Comparison of ENCODE assay signal across 22 cellular contexts in the genomic region with DNA sequence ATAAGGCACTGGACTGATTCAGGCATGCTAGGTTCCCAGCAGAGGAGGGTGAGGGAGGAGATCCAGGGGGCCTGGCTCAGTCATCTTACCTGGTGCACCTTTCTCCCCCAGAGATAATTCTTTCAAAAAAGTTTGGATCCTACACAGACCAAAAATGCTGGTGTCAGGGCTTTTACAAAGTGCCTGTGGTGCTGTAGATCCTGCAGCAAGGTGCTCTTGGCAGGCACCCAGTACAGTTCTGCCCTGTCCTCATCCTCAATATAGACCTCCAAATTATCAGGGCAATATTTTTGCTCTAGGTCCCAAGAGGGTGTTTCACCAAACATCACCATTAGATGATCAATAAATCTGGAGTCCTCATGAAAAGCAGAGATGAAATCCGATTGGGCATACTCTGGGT.
A peak's percentile ranks its signal among the peaks of the same experiment; 100 is the strongest.
DNase-seq lines count a peak whose midpoint lies in the region; ATAC-seq and TF ChIP-seq lines count a peak whose summit lies in the region.
"Had no signal": no experiment of that assay in that cellular context is flagged by ENCODE, and none has a peak within 500 bp of the region (broad histone marks: within the 10 kb centered on the region; RNA-seq: fewer than 3 reads in every experiment).

No MANE protein-coding gene starts in this region.

- H2AK5ac ChIP-seq in IMR-90 (ENCODE audit: low read depth, low read length) (peak overlapping the region; percentile 15; the same call in 1 of the 2 replicates), neuronal stem cell (ENCODE audit: low read depth, low read length) (no peak overlapping the region)

- H3K9me2 ChIP-seq in GM23248 (ENCODE audit: insufficient read depth) = no peaks in the 10 kb centered on the region

- no peak overlapping the region for H2AK9ac ChIP-seq in IMR-90 (replicated peaks; ENCODE audit: low read depth, low read length, poor library complexity)

- BruUV-seq in IMR-90 (replicated peaks; lab: Mats Ljungman, UMichigan) = no TSS peak

- H4K8ac ChIP-seq in IMR-90 (ENCODE audit: low read depth in 2 of 2, low read length in 2 of 2) = peak overlapping the region; percentile 44 to 92; a peak in 2 of 4 replicates
- H4K8ac ChIP-seq in neuronal stem cell (ENCODE audit: low read depth, low read length) = peak overlapping the region; percentile 26

- DNase-seq in IMR-90 (no peak), RPMI8226 (peak; percentile 91), neuronal stem cell (ENCODE audit: low spot score) (no peak), left cardiac atrium (no peak), GM23248 (no peak)
- DNase-seq in activated naive CD4-positive, alpha-beta T cell treated with Interleukin-2 at 50 U/mL for 16 hours = no peak
- DNase-seq: 8988T; ACHN; BE2C; C1 segment of cervical spinal cord; CD4-positive, alpha-beta memory T cell; CD4-positive, CD25-positive, alpha-beta regulatory T cell; CD8-positive, alpha-beta memory T cell; COR-L47; DMS153; DMS53; DMS79; DND-41; EL; GDM1 had no signal

- no peak overlapping the region for H2BK12ac ChIP-seq in neuronal stem cell (ENCODE audit: low read length)

- H3K79me2 ChIP-seq in GM23248 (ENCODE audit: insufficient read depth) = no peaks in the 10 kb centered on the region

- no peaks in the 10 kb centered on the region for H3K27me3 ChIP-seq in IMR-90 (ENCODE audit: control insufficient read depth, insufficient read depth, low read length)
- H3K27me3 ChIP-seq in neuronal stem cell (ENCODE audit: control insufficient read depth in 3 of 3, insufficient read depth in 3 of 3, low read depth in 1 of 3, low read length in 3 of 3) = no peaks in the 10 kb centered on the region
- H3K27me3 ChIP-seq in GM23248 (replicated peaks; ENCODE audit: insufficient read depth) = no peaks in the 10 kb centered on the region
- H3K27me3 ChIP-seq: BE2C, BLaER1 had no signal

- H4K5ac ChIP-seq in IMR-90 (ENCODE audit: low read depth, low read length) = peak overlapping the region; percentile 73

- peak overlapping the region; percentile 96 for H2BK20ac ChIP-seq in IMR-90 (ENCODE audit: low read depth, low read length)

- POLR2A ChIA-PET in IMR-90 (lab: Charles Lee; ENCODE audit: unreplicated experiment) = no interaction called here

- peaks cover 4% of the 10 kb centered on the region; the same call in 1 of the 2 replicates for H3K9me3 ChIP-seq in IMR-90 (ENCODE audit: control insufficient read depth, insufficient read depth, low read length)
- peaks cover 2 to 25% of the 10 kb centered on the region in 2 donors for H3K9me3 ChIP-seq in neuronal stem cell (replicated peaks in 1 of 2; ENCODE audit: control insufficient read depth in 2 of 2, insufficient read depth in 1 of 2, low read depth in 1 of 2, low read length in 2 of 2)
- no peaks in the 10 kb centered on the region for H3K9me3 ChIP-seq in GM23248 (ENCODE audit: low read depth)
- H3K9me3 ChIP-seq: BE2C had no signal

- peak overlapping the region; percentile 96 for H3K4ac ChIP-seq in IMR-90 (ENCODE audit: low read depth, low read length)
- no peak overlapping the region for H3K4ac ChIP-seq in neuronal stem cell (ENCODE audit: low read length)

- peak overlapping the region; percentile 64; the same call in 1 of the 2 replicates for H3K14ac ChIP-seq in IMR-90 (replicated peaks; ENCODE audit: low read depth, low read length)
- H3K14ac ChIP-seq in neuronal stem cell (ENCODE audit: low read length) = no peak overlapping the region

- H2BK15ac ChIP-seq in IMR-90 (ENCODE audit: low read depth, low read length) = peak overlapping the region; percentile 99; the same call in 2 of the 3 replicates
- H2BK15ac ChIP-seq in neuronal stem cell (ENCODE audit: low read length) = no peak overlapping the region

- dilution Hi-C loops in IMR-90 (cut with HindIII; ENCODE audit: low sequenced_read_pairs, unreplicated experiment) = no loop called here

- peaks cover 16% of the 10 kb centered on the region for H3K4me1 ChIP-seq in IMR-90 (ENCODE audit: control insufficient read depth, insufficient read depth, low read length)
- no peaks in the 10 kb centered on the region for H3K4me1 ChIP-seq in neuronal stem cell (ENCODE audit: control insufficient read depth in 2 of 2, insufficient read depth in 1 of 2, low read depth in 1 of 2, low read length in 2 of 2)
- peaks cover 12% of the 10 kb centered on the region for H3K4me1 ChIP-seq in GM23248 (ENCODE audit: insufficient read depth)
- H3K4me1 ChIP-seq: BE2C had no signal

- no peak for TF ChIP-seq CTCF in IMR-90 (conservative IDR thresholded peaks at IDR 0.05; ENCODE audit: low read depth, low read length)

- CTCF ChIA-PET in IMR-90 (lab: Yijun Ruan, JAX) = no interaction called here

- H3K27ac ChIP-seq in IMR-90 (ENCODE audit: insufficient read depth, low read length) = no peak overlapping the region; the same call in 1 of the 2 replicates
- H3K27ac ChIP-seq in neuronal stem cell (replicated peaks; ENCODE audit: low read length) = no peak overlapping the region
- no peak overlapping the region for H3K27ac ChIP-seq in GM23248
- H3K27ac ChIP-seq: BLaER1 had no signal

- peaks cover 14% of the 10 kb centered on the region for H3K9me1 ChIP-seq in IMR-90 (ENCODE audit: insufficient read depth, low read length)

- intact Hi-C loops in IMR-90 (cut with micrococcal nuclease) = no loop called here
- intact Hi-C loops in left cardiac atrium (cut with DNase I) = no loop called here

- H2AFZ ChIP-seq in IMR-90 (replicated peaks; ENCODE audit: low read length, poor library complexity) = no peak overlapping the region
- no peak overlapping the region for H2AFZ ChIP-seq in neuronal stem cell (ENCODE audit: low read length)
- H2AFZ ChIP-seq in GM23248 = no peak overlapping the region

- ATAC-seq in IMR-90 (ENCODE audit: low read depth) (no peak), left cardiac atrium (no peak)
- ATAC-seq: GM12878 had no signal

- H2BK120ac ChIP-seq in IMR-90 (ENCODE audit: low read depth, low read length) (peak overlapping the region; percentile 85), neuronal stem cell (ENCODE audit: low read depth, low read length) (no peak overlapping the region)

- H3K4me2 ChIP-seq in IMR-90 (ENCODE audit: low read depth, low read length) = no peak overlapping the region
- H3K4me2 ChIP-seq in neuronal stem cell (ENCODE audit: insufficient read depth, low read length, poor library complexity, severe bottlenecking) = no peak overlapping the region
- H3K4me2 ChIP-seq in GM23248 (ENCODE audit: unreplicated experiment) = no peak overlapping the region
- H3K4me2 ChIP-seq: BLaER1 had no signal

- H3K79me1 ChIP-seq in IMR-90 (ENCODE audit: low read depth in 1 of 2, low read length in 2 of 2) (no peaks in the 10 kb centered on the region), neuronal stem cell (ENCODE audit: low read depth, low read length) (no peaks in the 10 kb centered on the region)

- no peaks in the 10 kb centered on the region for H4K20me1 ChIP-seq in IMR-90 (ENCODE audit: insufficient read depth, low read length)
- H4K20me1 ChIP-seq in GM23248 (ENCODE audit: insufficient read depth) = no peaks in the 10 kb centered on the region
- H4K20me1 ChIP-seq: BLaER1 had no signal

- peak overlapping the region; percentile 74 for H3K18ac ChIP-seq in IMR-90 (ENCODE audit: low read depth, low read length)
- no peak overlapping the region for H3K18ac ChIP-seq in neuronal stem cell (ENCODE audit: low read length)

- H3K36me3 ChIP-seq in IMR-90 (ENCODE audit: control insufficient read depth, insufficient read depth, low read length) (no peaks in the 10 kb centered on the region), neuronal stem cell (replicated peaks in 1 of 2; ENCODE audit: control insufficient read depth in 2 of 2, insufficient read depth in 2 of 2, low read length in 2 of 2) (no peaks in the 10 kb centered on the region), GM23248 (ENCODE audit: low read depth) (no peaks in the 10 kb centered on the region)
- H3K36me3 ChIP-seq: BE2C, BLaER1 had no signal

- H4K91ac ChIP-seq in IMR-90 (ENCODE audit: insufficient read depth, low read depth, low read length) = peak overlapping the region; percentile 97
- H4K91ac ChIP-seq in neuronal stem cell (ENCODE audit: low read depth, low read length, poor library complexity) = no peak overlapping the region

- TF ChIP-seq POLR2A in IMR-90 (IDR thresholded peaks at IDR 0.05; ENCODE audit: low read depth, low read length) = no peak

- H3K9ac ChIP-seq in IMR-90 (ENCODE audit: low read depth, low read length) = no peak overlapping the region
- H3K9ac ChIP-seq in neuronal stem cell (ENCODE audit: low read depth, low read length, poor library complexity) = no peak overlapping the region
- H3K9ac ChIP-seq in GM23248 = no peak overlapping the region
- H3K9ac ChIP-seq: BLaER1 had no signal

- in situ Hi-C loops in IMR-90 (cut with MboI; ENCODE audit: low sequenced_read_pairs) = no loop called here
- in situ Hi-C loops in GM23248 (cut with MboI) = no loop called here

- no CpG with 5 or more reads among the region's 1 CpG for WGBS in IMR-90 (ENCODE audit: extremely low coverage in 2 of 2, insufficient read length in 1 of 2), 2 experiments
- WGBS in neuronal stem cell (ENCODE audit: extremely low coverage in 2 of 2, insufficient read length in 2 of 2, insufficient replicate concordance in 1 of 2), 2 donors = no CpG with 5 or more reads among the region's 1 CpG
- 0 to 15% methylated on average over 1 of the region's 1 CpG for WGBS in GM23248 (ENCODE audit: low coverage in 1 of 2, low lambda C conversion rate in 2 of 2, missing lambda C conversion rate in 2 of 2), 2 experiments

- H2BK5ac ChIP-seq in IMR-90 (ENCODE audit: low read depth, low read length, poor library complexity, severe bottlenecking) (peak overlapping the region; percentile 81), neuronal stem cell (ENCODE audit: low read length) (no peak overlapping the region)

- H3K4me3 ChIP-seq in IMR-90 (ENCODE audit: insufficient read depth, low read depth, low read length) (no peak overlapping the region), neuronal stem cell (ENCODE audit: low read length in 2 of 2) (no peak overlapping the region), GM23248 (no peak overlapping the region)
- H3K4me3 ChIP-seq: BLaER1, GM12878 had no signal

- H3K23ac ChIP-seq in IMR-90 (ENCODE audit: low read depth, low read length) = peak overlapping the region; percentile 81; the same call in 1 of the 2 replicates
- no peak overlapping the region for H3K23ac ChIP-seq in neuronal stem cell (ENCODE audit: low read depth, low read length, poor library complexity)

- H3F3A ChIP-seq in GM23248 (ENCODE audit: insufficient read depth) = peaks cover 15% of the 10 kb centered on the region

- TF ChIP-seq RAD21 in IMR-90 (IDR thresholded peaks at IDR 0.05; ENCODE audit: low read length) = no peak

- 0 out of 2 replicates have a peak overlapping the region, but pooled peaks have one; percentile 24 for H3K56ac ChIP-seq in IMR-90 (ENCODE audit: extremely low read depth, insufficient read depth, low read length)

TF ChIP-seq in IMR-90, 13 proteins besides CTCF, POLR2A, EP300 and RAD21 (continues in another document):
- TF ChIP-seq, protein P1, sequence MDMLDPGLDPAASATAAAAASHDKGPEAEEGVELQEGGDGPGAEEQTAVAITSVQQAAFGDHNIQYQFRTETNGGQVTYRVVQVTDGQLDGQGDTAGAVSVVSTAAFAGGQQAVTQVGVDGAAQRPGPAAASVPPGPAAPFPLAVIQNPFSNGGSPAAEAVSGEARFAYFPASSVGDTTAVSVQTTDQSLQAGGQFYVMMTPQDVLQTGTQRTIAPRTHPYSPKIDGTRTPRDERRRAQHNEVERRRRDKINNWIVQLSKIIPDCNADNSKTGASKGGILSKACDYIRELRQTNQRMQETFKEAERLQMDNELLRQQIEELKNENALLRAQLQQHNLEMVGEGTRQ (IDR thresholded peaks at IDR 0.05; ENCODE audit: low read depth, low read length) = no peak
